Comparison of ENCODE assay signal across 8 cellular contexts in the genomic region with DNA sequence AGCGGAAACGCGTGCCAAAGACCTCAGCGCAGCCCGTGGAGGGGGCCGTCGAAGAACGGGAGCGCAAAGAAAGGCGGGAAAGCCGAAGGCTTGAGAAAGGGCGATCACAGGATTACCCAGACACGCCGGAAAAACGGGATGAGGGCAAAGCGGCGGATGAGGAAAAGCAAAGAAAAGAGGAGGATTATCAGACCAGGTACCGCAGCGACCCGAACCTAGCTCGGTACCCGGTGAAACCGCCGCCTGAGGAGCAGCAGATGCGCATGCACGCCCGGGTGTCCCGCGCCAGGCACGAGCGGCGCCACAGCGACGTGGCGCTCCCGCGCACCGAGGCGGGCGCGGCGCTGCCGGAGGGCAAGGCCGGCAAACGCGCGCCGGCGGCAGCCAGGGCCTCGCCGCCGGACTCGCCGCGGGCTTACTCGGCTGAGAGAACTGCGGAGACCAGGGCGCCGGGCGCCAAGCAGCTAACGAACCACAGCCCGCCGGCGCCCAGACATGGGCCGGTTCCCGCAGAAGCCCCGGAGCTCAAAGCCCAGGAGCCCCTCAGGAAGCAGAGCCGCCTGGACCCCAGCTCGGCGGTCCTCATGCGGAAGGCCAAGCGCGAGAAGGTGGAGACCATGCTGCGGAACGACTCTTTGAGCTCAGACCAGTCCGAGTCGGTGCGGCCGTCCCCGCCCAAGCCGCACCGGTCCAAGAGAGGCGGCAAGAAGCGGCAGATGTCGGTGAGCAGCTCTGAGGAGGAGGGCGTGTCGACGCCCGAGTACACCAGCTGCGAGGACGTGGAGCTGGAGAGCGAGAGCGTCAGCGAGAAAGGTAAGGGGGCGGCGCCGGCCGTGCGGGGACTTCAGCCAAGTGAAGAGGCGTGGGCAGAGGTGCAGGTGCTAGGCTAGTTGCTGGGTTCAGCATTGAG.
DNase-seq lines count a peak whose midpoint lies in the region; ATAC-seq, FAIRE-seq and TF ChIP-seq lines count a peak whose summit lies in the region.

No MANE protein-coding gene starts in this region.

- no peak overlapping the region for H3K27ac ChIP-seq in K562 (ENCODE audit: extremely low read depth, low read depth, low read length)

- peak overlapping the region; percentile 70 to 73 for H3K4me3 Mint-ChIP-seq in stimulated activated naive B cell treated with anti-CD40 and anti-IgM and Interleukin-4, amounts not matched to agents 10 μg/mL and 1 μg/mL and 100 μg/mL, for 72 hours

- intact Hi-C loops in K562 (cut with micrococcal nuclease), result no loop called here

- no peak for TF ChIP-seq CTCF in GM10266 (IDR thresholded peaks at IDR 0.05; ENCODE audit: control insufficient read depth, insufficient read depth, low read depth, missing control alignments)
- no peak for TF ChIP-seq CTCF in K562 (IDR thresholded peaks at IDR 0.05 in 2 of 3, conservative IDR thresholded peaks at IDR 0.05 in 1 of 3; ENCODE audit: insufficient read depth in 2 of 3, low read depth in 1 of 3, low read length in 3 of 3)

- CTCF ChIA-PET in K562 (lab: Yijun Ruan, JAX; ENCODE audit: low intra/inter-chr PET ratio), result no interaction called here

- TF ChIP-seq EP300 in K562 (IDR thresholded peaks at IDR 0.05; ENCODE audit: low read length), result no peak

- H3K9me3 Mint-ChIP-seq in stimulated activated naive B cell treated with anti-CD40 and anti-IgM and Interleukin-4, amounts not matched to agents 10 μg/mL and 1 μg/mL and 100 μg/mL, for 72 hours, result no peaks in the 10 kb centered on the region

- no peak overlapping the region for H3K27ac Mint-ChIP-seq in stimulated activated naive B cell treated with anti-CD40 and anti-IgM and Interleukin-4, amounts not matched to agents 10 μg/mL and 1 μg/mL and 100 μg/mL, for 72 hours

- H3K4me1 ChIP-seq in K562 (replicated peaks in 1 of 2; ENCODE audit: control insufficient read depth in 2 of 2, insufficient read depth in 2 of 2, low read length in 2 of 2), result peaks cover 0 to 8% of the 10 kb centered on the region in 2 experiments; a peak in 1 of 5 replicates

- in situ Hi-C loops in K562 (cut with MboI), result no loop called here

- H3K9ac ChIP-seq in K562 (ENCODE audit: insufficient read depth in 1 of 2, low read depth in 2 of 2, low read length in 2 of 2), result no peak overlapping the region

- no peak for TF ChIP-seq POLR2A in K562 (conservative IDR thresholded peaks at IDR 0.05)

- H3K79me2 ChIP-seq in K562 (ENCODE audit: control insufficient read depth, insufficient read depth, low read length), result no peaks in the 10 kb centered on the region

- peaks cover 0 to 9% of the 10 kb centered on the region in 2 experiments; a peak in 2 of 5 replicates for H3K27me3 ChIP-seq in K562 (ENCODE audit: control insufficient read depth in 2 of 2, insufficient read depth in 2 of 2, low read length in 2 of 2)

- WGBS in K562 (ENCODE audit: insufficient coverage, low coverage, missing lambda C conversion rate), result 9% methylated on average over 65 of the region's 100 CpGs

- H3K27me3 Mint-ChIP-seq in stimulated activated naive B cell treated with anti-CD40 and anti-IgM and Interleukin-4, amounts not matched to agents 10 μg/mL and 1 μg/mL and 100 μg/mL, for 72 hours, result peaks cover 40 to 51% of the 10 kb centered on the region in 2 donors

- TF ChIP-seq RAD21 in K562 (CRISPR knock-in tag; conservative IDR thresholded peaks at IDR 0.05 in 1 of 2, IDR thresholded peaks at IDR 0.05 in 1 of 2), result no peak

- DNase-seq in GM10266 (ENCODE audit: extremely low spot score) (peak; percentile 33), NCI-H1048 (lab: John Stamatoyannopoulos, UW) (peak; percentile 24), K562 (ENCODE audit: extremely low read depth in 1 of 4, low spot score in 3 of 4) (peak in 1 of 4 experiments; percentile 2), iPS-NIHi7 (ENCODE audit: extremely low spot score) (peak; percentile 72), NOMO-1 (lab: John Stamatoyannopoulos, UW; ENCODE audit: unreplicated experiment in 2 of 2) (no peak)
- peak; percentile 6 for DNase-seq in stimulated activated naive B cell treated with anti-CD40 and anti-IgM and Interleukin-4, amounts not matched to agents 10 μg/mL and 1 μg/mL and 100 μg/mL, for 72 hours

- POLR2A ChIA-PET in K562 (lab: Yijun Ruan, JAX), result interaction anchor here (0.7 kb wide), 1 partner anchor 10 kb away, joined by 3 read pairs; no protein-coding TSS in a partner anchor

- no peaks in the 10 kb centered on the region for H4K20me1 ChIP-seq in K562 (replicated peaks; ENCODE audit: control insufficient read depth, insufficient read depth, low read length)

- H3K36me3 ChIP-seq in K562 (ENCODE audit: control insufficient read depth, insufficient read depth, low read length), result no peaks in the 10 kb centered on the region

- peaks cover 7 to 12% of the 10 kb centered on the region in 2 donors for H3K4me1 Mint-ChIP-seq in stimulated activated naive B cell treated with anti-CD40 and anti-IgM and Interleukin-4, amounts not matched to agents 10 μg/mL and 1 μg/mL and 100 μg/mL, for 72 hours

- H2AFZ ChIP-seq in K562 (ENCODE audit: low read depth, low read length), result no peak overlapping the region

- BruUV-seq in K562 (replicated peaks; lab: Mats Ljungman, UMichigan), result no TSS peak

- no peak overlapping the region for H3K4me3 ChIP-seq in K562

- no peak for FAIRE-seq in K562 (lab: Jason Lieb, UNC)

- no peak overlapping the region for H3K4me2 ChIP-seq in K562 (ENCODE audit: insufficient read depth, low read length)

- H3K9me1 ChIP-seq in K562 (ENCODE audit: control insufficient read depth, insufficient read depth, low read length), result no peaks in the 10 kb centered on the region

- H3K9me3 ChIP-seq in K562 (replicated peaks; ENCODE audit: control insufficient read depth, insufficient read depth, low read depth, low read length), result no peaks in the 10 kb centered on the region

- ATAC-seq in GM21529 (IDR thresholded peaks at IDR 0.05; ENCODE audit: unreplicated experiment) (peak; percentile 77), K562 (peak; percentile 29; the same call in 1 of the 3 replicates), HG03442 (IDR thresholded peaks at IDR 0.05; ENCODE audit: unreplicated experiment) (no peak)
- ATAC-seq in stimulated activated naive B cell treated with anti-CD40 and anti-IgM and Interleukin-4, amounts not matched to agents 10 μg/mL and 1 μg/mL and 100 μg/mL, for 72 hours (replicated peaks), result peak; percentile 69 to 80

- no peaks in the 10 kb centered on the region for H3K36me3 Mint-ChIP-seq in stimulated activated naive B cell treated with anti-CD40 and anti-IgM and Interleukin-4, amounts not matched to agents 10 μg/mL and 1 μg/mL and 100 μg/mL, for 72 hours

TF ChIP-seq in K562, 482 proteins besides CTCF, POLR2A, EP300 and RAD21 (continues in another document):
- no peak for TF ChIP-seq ZNF175 (CRISPR knock-in tag; IDR thresholded peaks at IDR 0.05; ENCODE audit: low read depth)
- TF ChIP-seq ZKSCAN1 (IDR thresholded peaks at IDR 0.05; ENCODE audit: low read depth, low read length), result no peak
- TF ChIP-seq L3MBTL2 (IDR thresholded peaks at IDR 0.05), result no peak
- TF ChIP-seq BHLHE40 (IDR thresholded peaks at IDR 0.05; ENCODE audit: low read length), result no peak
- TF ChIP-seq, protein P1, sequence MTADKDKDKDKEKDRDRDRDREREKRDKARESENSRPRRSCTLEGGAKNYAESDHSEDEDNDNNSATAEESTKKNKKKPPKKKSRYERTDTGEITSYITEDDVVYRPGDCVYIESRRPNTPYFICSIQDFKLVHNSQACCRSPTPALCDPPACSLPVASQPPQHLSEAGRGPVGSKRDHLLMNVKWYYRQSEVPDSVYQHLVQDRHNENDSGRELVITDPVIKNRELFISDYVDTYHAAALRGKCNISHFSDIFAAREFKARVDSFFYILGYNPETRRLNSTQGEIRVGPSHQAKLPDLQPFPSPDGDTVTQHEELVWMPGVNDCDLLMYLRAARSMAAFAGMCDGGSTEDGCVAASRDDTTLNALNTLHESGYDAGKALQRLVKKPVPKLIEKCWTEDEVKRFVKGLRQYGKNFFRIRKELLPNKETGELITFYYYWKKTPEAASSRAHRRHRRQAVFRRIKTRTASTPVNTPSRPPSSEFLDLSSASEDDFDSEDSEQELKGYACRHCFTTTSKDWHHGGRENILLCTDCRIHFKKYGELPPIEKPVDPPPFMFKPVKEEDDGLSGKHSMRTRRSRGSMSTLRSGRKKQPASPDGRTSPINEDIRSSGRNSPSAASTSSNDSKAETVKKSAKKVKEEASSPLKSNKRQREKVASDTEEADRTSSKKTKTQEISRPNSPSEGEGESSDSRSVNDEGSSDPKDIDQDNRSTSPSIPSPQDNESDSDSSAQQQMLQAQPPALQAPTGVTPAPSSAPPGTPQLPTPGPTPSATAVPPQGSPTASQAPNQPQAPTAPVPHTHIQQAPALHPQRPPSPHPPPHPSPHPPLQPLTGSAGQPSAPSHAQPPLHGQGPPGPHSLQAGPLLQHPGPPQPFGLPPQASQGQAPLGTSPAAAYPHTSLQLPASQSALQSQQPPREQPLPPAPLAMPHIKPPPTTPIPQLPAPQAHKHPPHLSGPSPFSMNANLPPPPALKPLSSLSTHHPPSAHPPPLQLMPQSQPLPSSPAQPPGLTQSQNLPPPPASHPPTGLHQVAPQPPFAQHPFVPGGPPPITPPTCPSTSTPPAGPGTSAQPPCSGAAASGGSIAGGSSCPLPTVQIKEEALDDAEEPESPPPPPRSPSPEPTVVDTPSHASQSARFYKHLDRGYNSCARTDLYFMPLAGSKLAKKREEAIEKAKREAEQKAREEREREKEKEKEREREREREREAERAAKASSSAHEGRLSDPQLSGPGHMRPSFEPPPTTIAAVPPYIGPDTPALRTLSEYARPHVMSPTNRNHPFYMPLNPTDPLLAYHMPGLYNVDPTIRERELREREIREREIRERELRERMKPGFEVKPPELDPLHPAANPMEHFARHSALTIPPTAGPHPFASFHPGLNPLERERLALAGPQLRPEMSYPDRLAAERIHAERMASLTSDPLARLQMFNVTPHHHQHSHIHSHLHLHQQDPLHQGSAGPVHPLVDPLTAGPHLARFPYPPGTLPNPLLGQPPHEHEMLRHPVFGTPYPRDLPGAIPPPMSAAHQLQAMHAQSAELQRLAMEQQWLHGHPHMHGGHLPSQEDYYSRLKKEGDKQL (CRISPR knock-in tag; IDR thresholded peaks at IDR 0.05; ENCODE audit: borderline replicate concordance), result no peak
- no peak for TF ChIP-seq FOXA3 (CRISPR knock-in tag; conservative IDR thresholded peaks at IDR 0.05 in 1 of 2, IDR thresholded peaks at IDR 0.05 in 1 of 2)
- TF ChIP-seq CAMTA2 (CRISPR knock-in tag; conservative IDR thresholded peaks at IDR 0.05), result no peak
- TF ChIP-seq HDGF (IDR thresholded peaks at IDR 0.05), result no peak
- no peak for TF ChIP-seq TFAP4 (CRISPR knock-in tag; IDR thresholded peaks at IDR 0.05; ENCODE audit: borderline replicate concordance)

Comparison
In these comparisons a context has a peak if more than half of its experiments do, and no peak if none do; other contexts are left out.
1. DNase-seq: peak in GM10266 (single experiment), NCI-H1048 (single experiment), iPS-NIHi7 (single experiment) and stimulated activated naive B cell treated with anti-CD40 and anti-IgM and Interleukin-4, amounts not matched to agents 10 μg/mL and 1 μg/mL and 100 μg/mL, for 72 hours (single experiment); none in NOMO-1 (0 of 2).